25 cellular contexts compared by ENCODE assay signal in the genomic region with DNA sequence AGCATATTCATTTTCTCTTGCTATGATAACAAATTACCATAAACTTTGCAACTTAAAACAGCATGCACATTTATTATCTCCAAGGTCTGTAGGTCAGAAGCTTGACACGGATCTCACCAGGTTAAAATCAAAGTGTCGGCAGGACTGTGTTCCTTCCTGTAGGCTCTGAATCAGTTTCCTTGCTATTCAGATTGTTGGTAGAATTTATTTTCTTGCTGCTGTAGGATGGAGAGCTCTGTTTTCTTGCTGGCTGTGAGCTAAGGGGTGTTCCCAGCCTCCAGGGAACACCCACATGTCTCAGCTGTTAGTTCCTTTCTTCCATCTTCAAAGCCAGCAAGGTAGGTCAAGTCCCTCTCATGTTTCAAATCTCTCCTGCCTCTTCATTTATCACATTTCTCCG.
"Had no signal": no experiment of that assay in that cellular context is flagged by ENCODE, and none has a peak within 500 bp of the region (broad histone marks: within the 10 kb centered on the region; RNA-seq: fewer than 3 reads in every experiment).

No MANE protein-coding gene starts in this region.

- H3K4me1 ChIP-seq: psoas muscle, uterus had no signal

- H3K27me3 ChIP-seq: neural progenitor cell, ovary, stomach, thyroid gland, tibial nerve, upper lobe of left lung, uterus had no signal

- H3K36me3 ChIP-seq: neural progenitor cell, ovary, stomach, thoracic aorta, thyroid gland, tibial nerve, upper lobe of left lung, uterus had no signal

- H3K27ac ChIP-seq: neural progenitor cell, ovary, parathyroid adenoma, psoas muscle, stomach, thoracic aorta, thyroid gland, tibial nerve had no signal

- H3K4me2 ChIP-seq: neural progenitor cell, smooth muscle cell had no signal

- H3K79me2 ChIP-seq: parathyroid adenoma had no signal

- H3K9me3 ChIP-seq: ovary, psoas muscle, stomach, thoracic aorta, thyroid gland, upper lobe of left lung, uterus had no signal

- H3K4me3 ChIP-seq: neural progenitor cell, ovary, psoas muscle, skin epidermis, smooth muscle cell, stomach, thoracic aorta, thyroid gland, tibial nerve, upper lobe of left lung, uterus had no signal

- H3K9ac ChIP-seq: neural progenitor cell, parathyroid adenoma had no signal

- DNase-seq: naive B cell; naive thymus-derived CD8-positive, alpha-beta T cell; occipital lobe; ovary; posterior cingulate gyrus; psoas muscle; stimulated activated CD4-positive, alpha-beta T cell treated with anti-CD3 and anti-CD28 coated beads, Interleukin-15, amount 100 ng/mL, for 24 hours; stimulated activated CD4-positive, alpha-beta T cell treated with anti-CD3 and anti-CD28 coated beads, Interleukin-2, amount 100 ng/mL, for 24 hours; stimulated activated CD4-positive, alpha-beta T cell treated with anti-CD3 and anti-CD28 coated beads, Interleukin-2, amount 100 ng/mL, for 48 hours; stimulated activated CD4-positive, alpha-beta T cell treated with anti-CD3 and anti-CD28 coated beads, Interleukin-4, amount 100 ng/mL, for 24 hours; stimulated activated naive B cell treated with anti-CD40 and anti-IgM and Interleukin-4, amounts not matched to agents 10 μg/mL and 1 μg/mL and 100 μg/mL, for 72 hours; stimulated activated naive CD4-positive, alpha-beta T cell treated with Interleukin-2 at 50 U/mL for 16 hours; stomach; thyroid gland; trophoblast cell; upper lobe of left lung; uterus had no signal

- ATAC-seq: naive thymus-derived CD8-positive, alpha-beta T cell; natural killer cell treated with Interleukin-12 subunit alpha and Interleukin-12 subunit beta and Interleukin-15 and Interleukin-18, amount 100 ng/mL, for 72 hours; psoas muscle; sciatic nerve; stimulated activated naive B cell treated with anti-CD40 and anti-IgM and Interleukin-4, amounts not matched to agents 10 μg/mL and 1 μg/mL and 100 μg/mL, for 72 hours had no signal

- H2AFZ ChIP-seq: neural progenitor cell, parathyroid adenoma had no signal
